In the genomic region with DNA sequence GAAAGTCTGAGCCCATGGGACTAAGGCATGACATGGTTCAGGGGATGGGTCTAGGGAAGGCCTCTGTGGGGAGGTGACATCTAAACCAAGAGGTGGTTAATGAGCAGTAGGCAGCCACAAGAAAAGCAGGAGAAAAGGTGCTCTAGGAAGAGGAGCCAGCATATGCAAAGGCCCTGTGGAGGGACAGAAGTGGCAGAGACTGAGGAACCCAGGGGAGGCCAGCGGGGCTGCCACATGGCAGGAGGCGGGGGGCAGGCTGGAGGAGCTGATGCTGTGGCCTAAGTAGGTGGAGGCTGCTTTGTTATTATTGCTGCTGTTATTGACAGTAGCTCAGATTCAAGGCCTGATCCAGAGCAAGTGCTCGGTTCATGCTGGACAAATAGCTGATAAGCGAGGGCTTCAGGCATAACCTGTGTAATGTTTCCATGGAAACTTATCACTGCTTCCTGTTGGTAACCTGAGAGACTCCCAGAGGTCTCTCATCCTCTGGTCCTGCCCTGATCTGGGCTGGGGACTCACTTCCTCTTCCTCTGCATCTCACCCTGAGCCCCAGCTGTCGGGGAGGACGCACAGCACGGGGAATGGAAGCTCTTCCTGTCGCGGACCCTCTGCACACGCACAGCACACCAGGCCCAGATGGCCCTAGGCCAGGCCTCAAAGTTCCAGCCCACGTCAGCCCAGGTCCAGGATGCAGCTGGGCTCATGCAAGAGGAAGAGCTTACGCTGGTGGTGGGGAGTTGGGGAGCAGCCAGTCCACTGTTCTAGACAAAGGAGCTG, we compare ENCODE assay signal across 9 cellular contexts.
DNase-seq lines count a peak whose midpoint lies in the region; ATAC-seq and TF ChIP-seq lines count a peak whose summit lies in the region.
"Had no signal": no experiment of that assay in that cellular context is flagged by ENCODE, and none has a peak within 500 bp of the region (broad histone marks: within the 10 kb centered on the region; RNA-seq: fewer than 3 reads in every experiment).

No MANE protein-coding gene starts in this region.

- dilution Hi-C loops in mammary epithelial cell (cut with HindIII; ENCODE audit: low sequenced_read_pairs): no loop called here

- no peaks in the 10 kb centered on the region for H3K79me2 ChIP-seq in mammary epithelial cell (ENCODE audit: insufficient read depth, low read length)

- no peak overlapping the region for H2AFZ ChIP-seq in mammary epithelial cell (ENCODE audit: low read depth, low read length)

- in situ Hi-C loops in mammary epithelial cell (cut with MboI; ENCODE audit: low sequenced_read_pairs in 2 of 2): no loop called here

- no TSS peak for BruUV-seq in mammary epithelial cell (replicated peaks; lab: Mats Ljungman, UMichigan)

- peaks cover 12% of the 10 kb centered on the region for H3K4me1 Mint-ChIP-seq in CD8-positive, alpha-beta T cell (ENCODE audit: low read depth)

- H3K27ac Mint-ChIP-seq in CD8-positive, alpha-beta T cell: peak overlapping the region; percentile 64
- H3K27ac Mint-ChIP-seq: activated naive CD4-positive, alpha-beta T cell treated with anti-CD3 and anti-CD28 coated beads, Interleukin-2, amount 50 U/mL, for 24 hours had no signal

- POLR2A ChIA-PET in CD8-positive, alpha-beta T cell (lab: Charles Lee): no interaction called here

- H3K27me3 ChIP-seq in CD8-positive, alpha-beta T cell (ENCODE audit: insufficient read depth, low read length): no peaks in the 10 kb centered on the region
- H3K27me3 ChIP-seq in neutrophil (peaks cover 8% of the 10 kb centered on the region), mammary epithelial cell (ENCODE audit: insufficient read depth, low read length) (no peaks in the 10 kb centered on the region)

- no peak overlapping the region for H3K4me2 ChIP-seq in mammary epithelial cell (ENCODE audit: insufficient read depth, low read depth, low read length)

- no peaks in the 10 kb centered on the region for H3K36me3 ChIP-seq in CD8-positive, alpha-beta T cell (ENCODE audit: insufficient read depth, low read length)
- no peaks in the 10 kb centered on the region for H3K36me3 ChIP-seq in neutrophil
- no peaks in the 10 kb centered on the region for H3K36me3 ChIP-seq in mammary epithelial cell (ENCODE audit: insufficient read depth, low read length)

- peak in 2 of 7 experiments; percentile 6 to 48 for DNase-seq in CD8-positive, alpha-beta T cell
- DNase-seq in NCI-H146 treated with DMSO at 0.1 percent for 48 hours (lab: John Stamatoyannopoulos, UW; ENCODE audit: unreplicated experiment) (peak; percentile 69), cardiac fibroblast (ENCODE audit: low read depth in 2 of 2) (peak; percentile 71 to 87), mammary epithelial cell (no peak)

- no peaks in the 10 kb centered on the region for H3K9me3 Mint-ChIP-seq in CD8-positive, alpha-beta T cell
- H3K9me3 Mint-ChIP-seq: activated naive CD4-positive, alpha-beta T cell treated with anti-CD3 and anti-CD28 coated beads, Interleukin-2, amount 50 U/mL, for 24 hours had no signal

- H3K4me3 Mint-ChIP-seq in CD8-positive, alpha-beta T cell: peak overlapping the region; percentile 8
- H3K4me3 Mint-ChIP-seq: activated naive CD4-positive, alpha-beta T cell treated with anti-CD3 and anti-CD28 coated beads, Interleukin-2, amount 50 U/mL, for 24 hours had no signal

- ATAC-seq in CD8-positive, alpha-beta T cell: peak; percentile 34
- ATAC-seq in GM19452 (IDR thresholded peaks at IDR 0.05; ENCODE audit: unreplicated experiment): peak; percentile 78
- no peak for ATAC-seq in HG02840 (IDR thresholded peaks at IDR 0.05; ENCODE audit: low FRiP score, unreplicated experiment)
- ATAC-seq in HG02588 (IDR thresholded peaks at IDR 0.05; ENCODE audit: unreplicated experiment): no peak

- no peak for TF ChIP-seq CTCF in CD8-positive, alpha-beta T cell (IDR thresholded peaks at IDR 0.05)
- TF ChIP-seq CTCF in cardiac fibroblast (IDR thresholded peaks at IDR 0.05; ENCODE audit: low read depth, low read length): no peak
- no peak for TF ChIP-seq CTCF in neutrophil (IDR thresholded peaks at IDR 0.05)
- no peak for TF ChIP-seq CTCF in mammary epithelial cell (conservative IDR thresholded peaks at IDR 0.05 in 1 of 2, IDR thresholded peaks at IDR 0.05 in 1 of 2; ENCODE audit: extremely low read depth in 1 of 2, insufficient read depth in 1 of 2, low read depth in 1 of 2, low read length in 2 of 2)

- intact Hi-C loops in CD8-positive, alpha-beta T cell (cut with DNase I, micrococcal nuclease): no loop called here
- intact Hi-C loops in mammary epithelial cell (cut with micrococcal nuclease): no loop called here

- H4K20me1 ChIP-seq in mammary epithelial cell (ENCODE audit: insufficient read depth, low read length): no peaks in the 10 kb centered on the region

- 81% methylated on average over 6 of the region's 12 CpGs for WGBS in mammary epithelial cell (ENCODE audit: low coverage, missing lambda C conversion rate)

- no peak overlapping the region for H3K4me3 ChIP-seq in CD8-positive, alpha-beta T cell (ENCODE audit: low read depth, low read length)
- no peak overlapping the region for H3K4me3 ChIP-seq in cardiac fibroblast (replicated peaks in 1 of 2; ENCODE audit: low read depth in 2 of 2, low read length in 2 of 2)
- no peak overlapping the region for H3K4me3 ChIP-seq in neutrophil (ENCODE audit: low read depth in 1 of 2, low read length in 1 of 2)
- no peak overlapping the region for H3K4me3 ChIP-seq in mammary epithelial cell (replicated peaks in 1 of 3; ENCODE audit: insufficient read depth in 1 of 3, low read depth in 2 of 3, low read length in 3 of 3)

- no peaks in the 10 kb centered on the region for H3K9me3 ChIP-seq in CD8-positive, alpha-beta T cell (ENCODE audit: low read length)
- H3K9me3 ChIP-seq in neutrophil (no peaks in the 10 kb centered on the region), mammary epithelial cell (replicated peaks; ENCODE audit: insufficient read depth, low read length) (no peaks in the 10 kb centered on the region)

- peaks cover 5% of the 10 kb centered on the region for H3K4me1 ChIP-seq in CD8-positive, alpha-beta T cell (ENCODE audit: insufficient read depth, low read length)
- peaks cover 3 to 6% of the 10 kb centered on the region in 2 experiments for H3K4me1 ChIP-seq in neutrophil (ENCODE audit: control insufficient read depth in 1 of 2, insufficient read depth in 1 of 2, low read depth in 1 of 2, low read length in 1 of 2)
- H3K4me1 ChIP-seq in mammary epithelial cell (ENCODE audit: insufficient read depth, low read length): no peaks in the 10 kb centered on the region

- H3K27me3 Mint-ChIP-seq in CD8-positive, alpha-beta T cell (ENCODE audit: low read depth): no peaks in the 10 kb centered on the region
- H3K27me3 Mint-ChIP-seq: activated naive CD4-positive, alpha-beta T cell treated with anti-CD3 and anti-CD28 coated beads, Interleukin-2, amount 50 U/mL, for 24 hours had no signal

- H3K36me3 Mint-ChIP-seq in CD8-positive, alpha-beta T cell: no peaks in the 10 kb centered on the region
- H3K36me3 Mint-ChIP-seq: activated naive CD4-positive, alpha-beta T cell treated with anti-CD3 and anti-CD28 coated beads, Interleukin-2, amount 50 U/mL, for 24 hours had no signal

- CTCF ChIA-PET in CD8-positive, alpha-beta T cell (lab: Charles Lee): interaction anchor here (0.9 to 2.2 kb wide), 3 partner anchors 22 to 90 kb away, joined by 3 to 6 read pairs (median 3); no protein-coding TSS in a partner anchor
- CTCF ChIA-PET in mammary epithelial cell (lab: Charles Lee; ENCODE audit: low non-redundant PET): no interaction called here

- H3K27ac ChIP-seq in CD8-positive, alpha-beta T cell (ENCODE audit: low read depth, low read length): no peak overlapping the region
- H3K27ac ChIP-seq in neutrophil (peak overlapping the region; percentile 11), mammary epithelial cell (ENCODE audit: insufficient read depth, low read depth, low read length) (no peak overlapping the region)

- H3K9ac ChIP-seq in mammary epithelial cell (ENCODE audit: insufficient read depth, low read length): no peak overlapping the region

Comparison
In these comparisons a context has a peak if more than half of its experiments do, and no peak if none do; other contexts are left out.
1. ATAC-seq: peak in CD8-positive, alpha-beta T cell (single experiment) and GM19452 (single experiment); none in HG02840 (single experiment) and HG02588 (single experiment).